In genomic region chr7:89887489-89887888, GRCh38 we compare ENCODE assay signal across 28 cellular contexts.
DNase-seq lines count a peak whose midpoint lies in the region; ATAC-seq, FAIRE-seq and TF ChIP-seq lines count a peak whose summit lies in the region.
"Had no signal": no experiment of that assay in that cellular context is flagged by ENCODE, and none has a peak within 500 bp of the region (broad histone marks: within the 10 kb centered on the region; RNA-seq: fewer than 3 reads in every experiment).

No MANE protein-coding gene starts in this region.

- peaks cover 17% of the 10 kb centered on the region for H3K9me3 Mint-ChIP-seq in stimulated activated effector memory CD8-positive, alpha-beta T cell treated with anti-CD3 and anti-CD28 coated beads, Interleukin-12 subunit alpha, Interleukin-12 subunit beta, amount 100 ng/mL, for 72 hours
- H3K9me3 Mint-ChIP-seq: T-helper 1 cell treated with Interleukin-12 subunit alpha and Interleukin-12 subunit beta and Interleukin-4 antibody, amounts not matched to agents 30 μg/mL and 1 μg/mL, for 36 hours had no signal

- H3K27ac Mint-ChIP-seq in stimulated activated effector memory CD8-positive, alpha-beta T cell treated with anti-CD3 and anti-CD28 coated beads, Interleukin-12 subunit alpha, Interleukin-12 subunit beta, amount 100 ng/mL, for 72 hours, result no peak overlapping the region
- H3K27ac Mint-ChIP-seq: HFFc6; T-helper 1 cell treated with Interleukin-12 subunit alpha and Interleukin-12 subunit beta and Interleukin-4 antibody, amounts not matched to agents 30 μg/mL and 1 μg/mL, for 36 hours had no signal

- H3K27me3 ChIP-seq in SJCRH30, result no peaks in the 10 kb centered on the region; the same call in 1 of the 2 replicates
- H3K27me3 ChIP-seq: thyroid gland had no signal

- TF ChIP-seq POLR2A in A549 (IDR thresholded peaks at IDR 0.05; ENCODE audit: low read length), result no peak

- H3K36me3 Mint-ChIP-seq in stimulated activated effector memory CD8-positive, alpha-beta T cell treated with anti-CD3 and anti-CD28 coated beads, Interleukin-12 subunit alpha, Interleukin-12 subunit beta, amount 100 ng/mL, for 72 hours, result no peaks in the 10 kb centered on the region
- H3K36me3 Mint-ChIP-seq: naive B cell had no signal

- no peak for FAIRE-seq in A549 (lab: Jason Lieb, UNC)
- FAIRE-seq: D721Med had no signal

- 67% methylated on average over 3 of the region's 3 CpGs for WGBS in A549 (ENCODE audit: missing lambda C conversion rate)

- no peak for TF ChIP-seq EP300 in A549 (IDR thresholded peaks at IDR 0.05)

- POLR2A ChIA-PET in A549 (lab: Yijun Ruan, JAX), result no interaction called here

- CTCF ChIA-PET in A549 (lab: Yijun Ruan, JAX), result no interaction called here

- no peaks in the 10 kb centered on the region for H3K9me3 ChIP-seq in A549
- H3K9me3 ChIP-seq in SJCRH30 (replicated peaks), result no peaks in the 10 kb centered on the region
- H3K9me3 ChIP-seq: thyroid gland had no signal

- H3K27ac ChIP-seq in A549 (no peak overlapping the region), SJCRH30 (peak overlapping the region; percentile 22; the same call in 1 of the 2 replicates)
- H3K27ac ChIP-seq: SK-N-MC, thyroid gland had no signal

- no peak for TF ChIP-seq RAD21 in A549 (conservative IDR thresholded peaks at IDR 0.05 in 1 of 2, IDR thresholded peaks at IDR 0.05 in 1 of 2)

- no peaks in the 10 kb centered on the region for H3K4me1 Mint-ChIP-seq in stimulated activated effector memory CD8-positive, alpha-beta T cell treated with anti-CD3 and anti-CD28 coated beads, Interleukin-12 subunit alpha, Interleukin-12 subunit beta, amount 100 ng/mL, for 72 hours
- H3K4me1 Mint-ChIP-seq: naive B cell had no signal

- no peak overlapping the region for H3K4me2 ChIP-seq in A549

- H3K36me3 ChIP-seq in SJCRH30, result no peaks in the 10 kb centered on the region
- H3K36me3 ChIP-seq: thyroid gland had no signal

- no peaks in the 10 kb centered on the region for H3K4me1 ChIP-seq in A549
- H3K4me1 ChIP-seq in SJCRH30, result peaks cover 9% of the 10 kb centered on the region
- H3K4me1 ChIP-seq: thyroid gland had no signal

- no peak overlapping the region for H3K4me3 Mint-ChIP-seq in stimulated activated effector memory CD8-positive, alpha-beta T cell treated with anti-CD3 and anti-CD28 coated beads, Interleukin-12 subunit alpha, Interleukin-12 subunit beta, amount 100 ng/mL, for 72 hours
- H3K4me3 Mint-ChIP-seq: activated T-cell treated with anti-CD3 and anti-CD28 coated beads, Interleukin-2, amount 50 U/mL, for 4 hours; HFFc6; naive B cell; T-helper 1 cell treated with Interleukin-12 subunit alpha and Interleukin-12 subunit beta and Interleukin-4 antibody, amounts not matched to agents 30 μg/mL and 1 μg/mL, for 36 hours had no signal

- ATAC-seq in A549, result no peak
- no peak for ATAC-seq in GM18511 (IDR thresholded peaks at IDR 0.05; ENCODE audit: unreplicated experiment)
- no peak for ATAC-seq in stimulated activated effector memory CD8-positive, alpha-beta T cell treated with anti-CD3 and anti-CD28 coated beads, Interleukin-12 subunit alpha, Interleukin-12 subunit beta, amount 100 ng/mL, for 72 hours
- ATAC-seq: activated T-cell treated with anti-CD3 and anti-CD28 coated beads, Interleukin-2, amount 50 U/mL, for 4 hours; left colon had no signal

- H3K4me3 ChIP-seq in A549, result no peak overlapping the region
- no peak overlapping the region for H3K4me3 ChIP-seq in SJCRH30
- H3K4me3 ChIP-seq: SK-N-MC, thyroid gland had no signal

- DNase-seq in A549 (ENCODE audit: low read depth in 1 of 2, low spot score in 1 of 2) (peak in 1 of 2 experiments; percentile 12), H4 (ENCODE audit: low spot score) (peak; percentile 42), SJCRH30 (peak; percentile 28 to 36), globus pallidus (ENCODE audit: low spot score) (peak; percentile 6), HuH-7 (ENCODE audit: low spot score) (no peak)
- DNase-seq in activated CD4-positive, alpha-beta T cell treated with anti-CD3 and anti-CD28 coated beads for 1 hour, result no peak
- DNase-seq in stimulated activated effector memory CD8-positive, alpha-beta T cell treated with anti-CD3 and anti-CD28 coated beads, Interleukin-12 subunit alpha, Interleukin-12 subunit beta, amount 100 ng/mL, for 72 hours (ENCODE audit: low spot score in 2 of 2), result no peak
- DNase-seq: activated CD4-positive, alpha-beta T cell treated with anti-CD3 and anti-CD28 coated beads for 4 hours; activated naive CD4-positive, alpha-beta T cell; activated T-cell treated with anti-CD3 and anti-CD28 coated beads, Interleukin-2, amount 50 U/mL, for 4 hours; amniotic stem cell; cortex of kidney; HFFc6; left colon; mesenchymal stem cell; naive B cell; NCI-H1436 treated with DMSO at 0.1 percent for 48 hours; NCI-H2107; NCI-H510A; occipital lobe; stimulated activated CD4-positive, alpha-beta T cell treated with anti-CD3 and anti-CD28 coated beads, Interleukin-12 subunit alpha, Interleukin-12 subunit beta, amount 100 ng/mL, for 4 hours; stimulated activated CD4-positive, alpha-beta T cell treated with anti-CD3 and anti-CD28 coated beads, Interleukin-4, amount 100 ng/mL, for 24 hours; stimulated activated naive CD4-positive, alpha-beta T cell treated with Interleukin-2 at 50 U/mL for 16 hours; thyroid gland had no signal

- TF ChIP-seq CTCF in A549 (IDR thresholded peaks at IDR 0.05), result no peak

TF ChIP-seq in A549, 52 proteins besides CTCF, POLR2A, EP300 and RAD21:
- TF ChIP-seq PBX3 (IDR thresholded peaks at IDR 0.05) (no peak), CBX2 (IDR thresholded peaks at IDR 0.05; ENCODE audit: borderline replicate concordance, low read depth) (no peak), ZNF302 (CRISPR knock-in tag; IDR thresholded peaks at IDR 0.05) (no peak), KDM1A (IDR thresholded peaks at IDR 0.05; ENCODE audit: low read depth) (no peak), HOXB13 (CRISPR knock-in tag; IDR thresholded peaks at IDR 0.05; ENCODE audit: low read depth) (no peak), MAZ (IDR thresholded peaks at IDR 0.05; ENCODE audit: borderline replicate concordance, low read depth, low read length) (no peak), FOSL2 (IDR thresholded peaks at IDR 0.05) (no peak), FOSL2 (CRISPR knock-in tag; IDR thresholded peaks at IDR 0.05) (no peak), HEYL (CRISPR knock-in tag; IDR thresholded peaks at IDR 0.05) (no peak), MAFK (IDR thresholded peaks at IDR 0.05; ENCODE audit: partially characterized antibody) (peak; percentile 80), NFE2L2 (conservative IDR thresholded peaks at IDR 0.05; ENCODE audit: low read length) (peak; percentile 86)
- TF ChIP-seq, protein P1, sequence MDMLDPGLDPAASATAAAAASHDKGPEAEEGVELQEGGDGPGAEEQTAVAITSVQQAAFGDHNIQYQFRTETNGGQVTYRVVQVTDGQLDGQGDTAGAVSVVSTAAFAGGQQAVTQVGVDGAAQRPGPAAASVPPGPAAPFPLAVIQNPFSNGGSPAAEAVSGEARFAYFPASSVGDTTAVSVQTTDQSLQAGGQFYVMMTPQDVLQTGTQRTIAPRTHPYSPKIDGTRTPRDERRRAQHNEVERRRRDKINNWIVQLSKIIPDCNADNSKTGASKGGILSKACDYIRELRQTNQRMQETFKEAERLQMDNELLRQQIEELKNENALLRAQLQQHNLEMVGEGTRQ (IDR thresholded peaks at IDR 0.05), result no peak
TF ChIP-seq in A549: peak in this region for 2.

Comparison
In these comparisons a context has a peak if more than half of its experiments do, and no peak if none do; other contexts are left out.
1. DNase-seq: peak in H4 (single experiment), SJCRH30 (2 of 2) and globus pallidus (single experiment); none in activated CD4-positive, alpha-beta T cell treated with anti-CD3 and anti-CD28 coated beads for 1 hour (single experiment), HuH-7 (single experiment) and stimulated activated effector memory CD8-positive, alpha-beta T cell treated with anti-CD3 and anti-CD28 coated beads, Interleukin-12 subunit alpha, Interleukin-12 subunit beta, amount 100 ng/mL, for 72 hours (0 of 2).